In genomic region chr20:63626424-63627128, GRCh38 we compare ENCODE assay signal across 8 cellular contexts. TPM values are rescaled to one million over a fixed set of nuclear protein-coding genes. Genes with fewer than 3 reads are reported as not detected.
A peak's percentile ranks its signal among the peaks of the same experiment; 100 is the strongest.
DNase-seq lines count a peak whose midpoint lies in the region; ATAC-seq and TF ChIP-seq lines count a peak whose summit lies in the region.

Gene GMEB2 (minus strand): TSS chr20:63627101. CDS start chr20:63619397, 7,704 bp downstream.

- H3K4me3 ChIP-seq in epithelial cell of esophagus (ENCODE audit: low read length) = peak within 1 kb of the TSS; percentile 84

- ATAC-seq in GM18873 (IDR thresholded peaks at IDR 0.05; ENCODE audit: low FRiP score, unreplicated experiment) (peak; percentile 21), HG03108 (IDR thresholded peaks at IDR 0.05; ENCODE audit: unreplicated experiment) (peak; percentile 39)

- TF ChIP-seq CTCF in AG09319 (IDR thresholded peaks at IDR 0.05; ENCODE audit: low read depth, low read length) (no peak), epithelial cell of esophagus (IDR thresholded peaks at IDR 0.05; ENCODE audit: insufficient read depth, low read depth, low read length, missing control alignments) (no peak)

- DNase-seq in AG09319 (ENCODE audit: extremely low read depth, low read depth) = peak; percentile 12
- DNase-seq in NCI-H748 (lab: John Stamatoyannopoulos, UW; ENCODE audit: unreplicated experiment) = peak; percentile 81
- DNase-seq in activated CD8-positive, alpha-beta memory T cell treated with anti-CD3 and anti-CD28 coated beads for 24 hours = peak; percentile 88
- DNase-seq in epithelial cell of esophagus (ENCODE audit: low read depth) = peak; percentile 63
- peak; percentile 62 for DNase-seq in mucosa of gallbladder (ENCODE audit: low spot score)
- peak; percentile 81 for DNase-seq in stimulated activated naive CD4-positive, alpha-beta T cell treated with Interleukin-2 at 50 U/mL for 16 hours (lab: John Stamatoyannopoulos, UW)

RNA-seq across cellular contexts. Expression of gene GMEB2, which starts in this region (rescaled TPM):
- total RNA-seq in mucosa of gallbladder = 12.1 TPM

Comparison
In these comparisons a context has a peak if more than half of its experiments do, and no peak if none do; other contexts are left out.
1. Peak in every context shown above with its lines: DNase-seq, ATAC-seq and H3K4me3 ChIP-seq.
2. DNase-seq: peak in every context shown above with its lines; median percentile 88 in activated CD8-positive, alpha-beta memory T cell treated with anti-CD3 and anti-CD28 coated beads for 24 hours; 81 in NCI-H748; 81 in stimulated activated naive CD4-positive, alpha-beta T cell treated with Interleukin-2 at 50 U/mL for 16 hours; 63 in epithelial cell of esophagus; 62 in mucosa of gallbladder; 12 in AG09319.